In genomic region chr2:72712977-72713376, GRCh38 we compare ENCODE assay signal across 7 cellular contexts.
"Had no signal": no experiment of that assay in that cellular context is flagged by ENCODE, and none has a peak within 500 bp of the region (broad histone marks: within the 10 kb centered on the region; RNA-seq: fewer than 3 reads in every experiment).

No MANE protein-coding gene starts in this region.

- DNase-seq: IMR-90, KBM-7, KG1 had no signal

- H3K4me3 ChIP-seq: K562 had no signal

- H3K9ac ChIP-seq: KMS-11 had no signal

- H3K4me2 ChIP-seq: KMS-11 had no signal

- ATAC-seq: K562 had no signal

- FAIRE-seq: HTR-8/SVneo, K562 had no signal

- H3K27ac ChIP-seq: HL-60, KMS-11 had no signal
